In genomic region chr4:49137043-49137442, GRCh38 we compare ENCODE assay signal across 8 cellular contexts.
DNase-seq lines count a peak whose midpoint lies in the region; ATAC-seq and TF ChIP-seq lines count a peak whose summit lies in the region.
"Not testable (repeated sequence)": the region's sequence is repeated elsewhere in the genome, so short reads cannot be mapped to it uniquely, and the experiment has no call there.

No MANE protein-coding gene starts in this region.

- POLR2A ChIA-PET in T-cell (lab: Charles Lee): not testable (repeated sequence)

- not testable (repeated sequence) for H3K4me3 Mint-ChIP-seq in T-cell

- ATAC-seq in GM18508 (IDR thresholded peaks at IDR 0.05; ENCODE audit: insufficient read depth, unreplicated experiment) (peak; percentile 41), GM19372 (IDR thresholded peaks at IDR 0.05; ENCODE audit: low read depth, unreplicated experiment) (peak; percentile 44), GM21619 (IDR thresholded peaks at IDR 0.05; ENCODE audit: unreplicated experiment) (peak; percentile 50), HG02885 (IDR thresholded peaks at IDR 0.05; ENCODE audit: poor library complexity, unreplicated experiment) (peak; percentile 65), HG03280 (IDR thresholded peaks at IDR 0.05; ENCODE audit: unreplicated experiment) (peak; percentile 60), T-cell (replicated peaks in 1 of 4) (peak in 3 of 4 experiments; percentile 40 to 46 (median 46)), left cardiac atrium (peak; percentile 72 to 84), psoas muscle (peak; percentile 73 to 81 (median 76))

- not testable (repeated sequence) for H3K9me3 ChIP-seq in psoas muscle

- H3K4me1 Mint-ChIP-seq in T-cell: not testable (repeated sequence)

- peaks cover 10 to 28% (median 12%) of the 10 kb centered on the region in 3 donors for H3K9me3 Mint-ChIP-seq in T-cell

- H3K4me1 ChIP-seq in psoas muscle: not testable (repeated sequence)

- not testable (repeated sequence) for H3K27ac Mint-ChIP-seq in T-cell

- H3K36me3 ChIP-seq in psoas muscle (ENCODE audit: insufficient read depth in 1 of 2, low read depth in 1 of 2): not testable (repeated sequence)

- H3K27ac ChIP-seq in psoas muscle: not testable (repeated sequence)

- not testable (repeated sequence) for H3K27me3 ChIP-seq in psoas muscle (ENCODE audit: insufficient read depth in 3 of 3, low read length in 2 of 3)

- not testable (repeated sequence) for H3K4me3 ChIP-seq in psoas muscle

- CTCF ChIA-PET in T-cell (lab: Charles Lee): not testable (repeated sequence)

- intact Hi-C loops in left cardiac atrium (cut with DNase I); psoas muscle (cut with DNase I): not testable (repeated sequence)

- not testable (repeated sequence) for H3K27me3 Mint-ChIP-seq in T-cell

- not testable (repeated sequence) for DNase-seq in T-cell, left cardiac atrium, psoas muscle

- H3K36me3 Mint-ChIP-seq in T-cell: not testable (repeated sequence)

- not testable (repeated sequence) for TF ChIP-seq CTCF in psoas muscle (IDR thresholded peaks at IDR 0.05)

- 62 to 70% (median 67%) methylated on average over 2 to 5 of the region's 10 CpGs for WGBS in psoas muscle, 3 donors
